In the genomic region with DNA sequence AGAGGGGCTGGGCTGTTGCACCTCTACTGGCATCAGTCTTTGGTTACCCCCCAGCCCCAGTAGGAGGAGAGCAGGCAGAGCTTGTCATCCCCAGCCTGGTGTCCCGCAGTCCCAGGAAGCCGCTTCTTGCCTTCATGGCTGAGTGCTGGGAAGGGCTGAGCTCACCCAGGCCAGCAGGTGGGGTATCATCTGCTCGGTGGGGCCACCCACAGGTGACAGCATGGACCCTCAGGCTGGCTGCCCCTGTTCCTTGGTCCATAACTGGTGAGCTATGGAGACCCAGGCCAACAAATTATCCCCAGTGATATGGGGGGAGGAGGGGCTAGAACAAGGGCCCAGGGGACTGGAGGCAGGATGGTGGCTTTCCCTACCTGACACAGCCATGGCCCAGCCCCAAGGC, we compare ENCODE assay signal across 19 cellular contexts. TPM values are rescaled to one million over a fixed set of nuclear protein-coding genes. Genes with fewer than 3 reads are reported as not detected.
"Had no signal": no experiment of that assay in that cellular context is flagged by ENCODE, and none has a peak within 500 bp of the region (broad histone marks: within the 10 kb centered on the region; RNA-seq: fewer than 3 reads in every experiment).

No MANE protein-coding gene starts in this region.

- H3K27ac Mint-ChIP-seq: activated B cell treated with CpG ODN at 0.5 μM for 24 hours; activated CD4-positive, alpha-beta T cell treated with anti-CD3 and anti-CD28 coated beads, Interleukin-2, amount 10 ng/mL, durations not matched to agents 7 days and 5 days; nephron; stimulated activated naive CD8-positive, alpha-beta T cell treated with anti-CD3 and anti-CD28 coated beads, Interleukin-15, Interleukin-2, amounts not matched to agents 100 ng/mL and 50 ng/mL, for 24 hours had no signal

- DNase-seq: activated B cell treated with CpG ODN at 0.5 μM for 24 hours; activated CD4-positive, alpha-beta T cell treated with anti-CD3 and anti-CD28 coated beads, Interleukin-2, amount 10 ng/mL, durations not matched to agents 7 days and 5 days; activated CD8-positive, alpha-beta memory T cell treated with anti-CD3 and anti-CD28 coated beads for 24 hours; activated naive CD4-positive, alpha-beta T cell treated with Interleukin-2 at 50 U/mL for 16 hours; caudate nucleus; effector CD4-positive, alpha-beta T cell; heart left ventricle; mammary epithelial cell; stimulated activated CD4-positive, alpha-beta T cell treated with anti-CD3 and anti-CD28 coated beads, Interleukin-4, amount 100 ng/mL, for 1 hour; stimulated activated CD8-positive, alpha-beta memory T cell treated with anti-CD3 and anti-CD28 coated beads, Interleukin-4, amount 100 ng/mL, for 48 hours; testis; upper lobe of right lung had no signal

- H3K9me3 Mint-ChIP-seq: activated B cell treated with CpG ODN at 0.5 μM for 24 hours; activated CD4-positive, alpha-beta T cell treated with anti-CD3 and anti-CD28 coated beads, Interleukin-2, amount 10 ng/mL, durations not matched to agents 7 days and 5 days; nephron; stimulated activated naive CD8-positive, alpha-beta T cell treated with anti-CD3 and anti-CD28 coated beads, Interleukin-15, Interleukin-2, amounts not matched to agents 100 ng/mL and 50 ng/mL, for 24 hours had no signal

- H3K36me3 ChIP-seq: heart left ventricle, upper lobe of right lung had no signal

- H3K4me1 Mint-ChIP-seq: activated CD4-positive, alpha-beta T cell treated with anti-CD3 and anti-CD28 coated beads, Interleukin-2, amount 10 ng/mL, durations not matched to agents 7 days and 5 days had no signal

- ATAC-seq: heart left ventricle, left lobe of liver, upper lobe of right lung had no signal

- FAIRE-seq: frontal cortex, islet of Langerhans had no signal

- H3K9me3 ChIP-seq: heart left ventricle, testis, upper lobe of right lung had no signal

- H3K27me3 ChIP-seq: testis, upper lobe of right lung had no signal

- H3K27ac ChIP-seq: coronary artery, heart left ventricle, testis, upper lobe of right lung had no signal

- H3K4me3 ChIP-seq: coronary artery, heart left ventricle, testis, upper lobe of right lung had no signal

- H3K4me1 ChIP-seq: upper lobe of right lung had no signal

- H3K4me3 Mint-ChIP-seq: activated B cell treated with CpG ODN at 0.5 μM for 24 hours; activated CD4-positive, alpha-beta T cell treated with anti-CD3 and anti-CD28 coated beads, Interleukin-2, amount 10 ng/mL, durations not matched to agents 7 days and 5 days; nephron; stimulated activated naive CD8-positive, alpha-beta T cell treated with anti-CD3 and anti-CD28 coated beads, Interleukin-15, Interleukin-2, amounts not matched to agents 100 ng/mL and 50 ng/mL, for 24 hours had no signal

RNA-seq across cellular contexts. Expression of gene RHOD, which starts 6.5 kb away (rescaled TPM):
- total RNA-seq: activated B cell treated with CpG ODN at 0.5 μM for 24 hours had no signal

RNA-seq across cellular contexts. Expression of gene SYT12, which starts 27.2 kb away (rescaled TPM):
- total RNA-seq: activated B cell treated with CpG ODN at 0.5 μM for 24 hours; activated CD4-positive, alpha-beta T cell treated with anti-CD3 and anti-CD28 coated beads, Interleukin-2, amount 10 ng/mL, durations not matched to agents 7 days and 5 days; upper lobe of right lung had no signal
- polyA plus RNA-seq: fibroblast of lung had no signal
